10 cellular contexts compared by ENCODE assay signal in genomic region chr12:124387510-124387855, GRCh38.
DNase-seq lines count a peak whose midpoint lies in the region; ATAC-seq and TF ChIP-seq lines count a peak whose summit lies in the region.
"Had no signal": no experiment of that assay in that cellular context is flagged by ENCODE, and none has a peak within 500 bp of the region (broad histone marks: within the 10 kb centered on the region; RNA-seq: fewer than 3 reads in every experiment).

No MANE protein-coding gene starts in this region.

- no peaks in the 10 kb centered on the region for H3K27me3 ChIP-seq in muscle layer of colon (ENCODE audit: control insufficient read depth in 1 of 2, insufficient read depth in 2 of 2, low read length in 2 of 2)
- H3K27me3 ChIP-seq in upper lobe of right lung, result no peaks in the 10 kb centered on the region

- H3K9ac ChIP-seq in muscle layer of colon (ENCODE audit: low read length), result no peak overlapping the region

- H3K36me3 ChIP-seq in muscle layer of colon (ENCODE audit: insufficient read depth, low read length) (peaks cover 31% of the 10 kb centered on the region), upper lobe of right lung (peaks cover 33% of the 10 kb centered on the region)

- H3K4me3 ChIP-seq in epithelial cell of proximal tubule (ENCODE audit: low read depth, low read length) (peak overlapping the region; percentile 64), muscle layer of colon (ENCODE audit: low read depth in 1 of 2, low read length in 2 of 2) (peak overlapping the region in 1 of 2 donors; percentile 74), upper lobe of right lung (peak overlapping the region; percentile 56)

- H3K4me1 ChIP-seq in muscle layer of colon (ENCODE audit: insufficient read depth, low read length) (peaks cover 75% of the 10 kb centered on the region), upper lobe of right lung (peaks cover 66% of the 10 kb centered on the region)

- peak overlapping the region; percentile 99 for H3K27ac ChIP-seq in muscle layer of colon (ENCODE audit: low read depth, low read length)
- H3K27ac ChIP-seq in upper lobe of right lung, result peak overlapping the region; percentile 65

- peak; percentile 6 for DNase-seq in NCI-H1092 treated with DMSO at 0.1 percent for 48 hours (lab: John Stamatoyannopoulos, UW)
- no peak for DNase-seq in NCI-H1092 (lab: John Stamatoyannopoulos, UW)
- no peak for DNase-seq in epithelial cell of proximal tubule (ENCODE audit: low read depth)
- DNase-seq in upper lobe of right lung, result peak; percentile 81
- DNase-seq in HK-2 (ENCODE audit: unreplicated experiment), result no peak
- no peak for DNase-seq in LoVo (ENCODE audit: low spot score)
- DNase-seq: 8988T, NCI-H2081 had no signal

- H3K9me3 ChIP-seq in muscle layer of colon (ENCODE audit: low read length), result no peaks in the 10 kb centered on the region
- no peaks in the 10 kb centered on the region for H3K9me3 ChIP-seq in upper lobe of right lung

- TF ChIP-seq CTCF in epithelial cell of proximal tubule (conservative IDR thresholded peaks at IDR 0.05; ENCODE audit: low read depth, low read length) (no peak), upper lobe of right lung (IDR thresholded peaks at IDR 0.05) (no peak)

- intact Hi-C loops in upper lobe of right lung (cut with DNase I), result no loop called here

- ATAC-seq in upper lobe of right lung (peak; percentile 18), HG03135 (IDR thresholded peaks at IDR 0.05; ENCODE audit: unreplicated experiment) (no peak)

Comparison
In these comparisons a context has a peak if more than half of its experiments do, and no peak if none do; other contexts are left out.
1. DNase-seq: peak in NCI-H1092 treated with DMSO at 0.1 percent for 48 hours (single experiment) and upper lobe of right lung (single experiment); none in NCI-H1092 (single experiment), epithelial cell of proximal tubule (single experiment), HK-2 (single experiment) and LoVo (single experiment).